ENCODE assay signal across 22 cellular contexts in the genomic region with DNA sequence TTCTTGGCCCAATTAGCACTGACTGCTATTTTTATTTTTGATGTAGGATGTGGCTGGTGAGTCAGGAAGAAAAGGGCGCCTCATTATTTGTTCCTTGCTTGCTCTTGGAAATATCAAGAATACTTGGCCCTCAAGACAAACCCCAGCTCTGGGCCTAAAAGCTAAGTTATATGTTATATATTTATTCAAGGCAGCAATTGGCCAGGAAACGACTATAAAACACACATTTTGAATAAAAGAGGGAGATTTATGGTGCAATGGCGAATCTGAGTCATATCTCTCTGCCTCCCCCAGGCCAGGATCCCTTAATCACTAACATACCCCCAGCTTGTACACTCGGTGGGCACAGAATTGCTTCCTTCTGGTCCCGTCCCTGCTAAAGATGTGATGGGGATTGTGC.
"Had no signal": no experiment of that assay in that cellular context is flagged by ENCODE, and none has a peak within 500 bp of the region (broad histone marks: within the 10 kb centered on the region; RNA-seq: fewer than 3 reads in every experiment).

No MANE protein-coding gene starts in this region.

- H3K4me3 Mint-ChIP-seq: nephron had no signal

- FAIRE-seq: kidney, pancreas, small intestine had no signal

- H3K27me3 ChIP-seq: pancreas had no signal

- H3K27ac Mint-ChIP-seq: nephron, progenitor cell of endocrine pancreas had no signal

- H3K36me3 ChIP-seq: gastroesophageal sphincter, pancreas, stomach, thoracic aorta, transverse colon had no signal

- H3K4me1 Mint-ChIP-seq: nephron had no signal

- H3K27ac ChIP-seq: coronary artery, gastroesophageal sphincter, pancreas, stomach, thoracic aorta, transverse colon had no signal

- H3K4me1 ChIP-seq: gastroesophageal sphincter, pancreas, stomach, transverse colon had no signal

- H3K4me3 ChIP-seq: coronary artery, gastroesophageal sphincter, lung, pancreas, stomach, thoracic aorta, transverse colon had no signal

- DNase-seq: effector CD4-positive, alpha-beta T cell; glutamatergic neuron; kidney; left colon; left ventricle myocardium superior; mesenchymal stem cell; midbrain; occipital lobe; pancreas; right cardiac atrium; small intestine; stimulated activated CD4-positive, alpha-beta T cell treated with anti-CD3 and anti-CD28 coated beads, Interleukin-12 subunit alpha, Interleukin-12 subunit beta, amount 100 ng/mL, for 4 hours; stimulated activated naive CD4-positive, alpha-beta T cell; stomach; substantia nigra; transverse colon had no signal

- H3K9me3 ChIP-seq: gastroesophageal sphincter, pancreas, thoracic aorta, transverse colon had no signal
